35 cellular contexts compared by ENCODE assay signal in genomic region chr1:30099587-30099986, GRCh38.
"Had no signal": no experiment of that assay in that cellular context is flagged by ENCODE, and none has a peak within 500 bp of the region (broad histone marks: within the 10 kb centered on the region; RNA-seq: fewer than 3 reads in every experiment).

No MANE protein-coding gene starts in this region.

- ATAC-seq: activated CD8-positive, alpha-beta memory T cell treated with anti-CD3 and anti-CD28 coated beads, Interleukin-2, amount 10 ng/mL, durations not matched to agents 7 days and 5 days; activated CD8-positive, alpha-beta T cell treated with anti-CD3 and anti-CD28 coated beads, Interleukin-2, amount 10 ng/mL, durations not matched to agents 7 days and 5 days; activated naive CD4-positive, alpha-beta T cell treated with anti-CD3 and anti-CD28 coated beads, Interleukin-2, amount 50 U/mL, for 72 hours; body of pancreas had no signal

- H3K9me3 ChIP-seq: adrenal gland, body of pancreas, breast epithelium had no signal

- H3K36me3 Mint-ChIP-seq: activated CD4-positive, alpha-beta memory T cell treated with anti-CD3 and anti-CD28 coated beads for 36 hours; activated CD8-positive, alpha-beta memory T cell treated with anti-CD3 and anti-CD28 coated beads, Interleukin-2, amount 10 ng/mL, durations not matched to agents 7 days and 5 days; activated naive CD4-positive, alpha-beta T cell treated with anti-CD3 and anti-CD28 coated beads, Interleukin-2, amount 50 U/mL, for 72 hours; activated naive CD8-positive, alpha-beta T cell treated with anti-CD3 and anti-CD28 coated beads for 36 hours had no signal

- H3K36me3 ChIP-seq: adrenal gland, brain microvascular endothelial cell, breast epithelium had no signal

- H3K27ac ChIP-seq: adrenal gland, body of pancreas, brain microvascular endothelial cell, breast epithelium, VCaP had no signal

- H3K4me1 ChIP-seq: adrenal gland, body of pancreas, breast epithelium had no signal

- H3K9me3 Mint-ChIP-seq: activated B cell treated with CpG ODN at 0.5 μM for 24 hours; activated CD4-positive, alpha-beta memory T cell treated with anti-CD3 and anti-CD28 coated beads for 36 hours; activated CD4-positive, alpha-beta T cell treated with anti-CD3 and anti-CD28 coated beads, Interleukin-2, amount 10 ng/mL, durations not matched to agents 24 days and 14 days; activated naive CD4-positive, alpha-beta T cell treated with anti-CD3 and anti-CD28 coated beads for 36 hours; activated naive CD4-positive, alpha-beta T cell treated with anti-CD3 and anti-CD28 coated beads, Interleukin-2, amount 50 U/mL, for 72 hours; activated naive CD8-positive, alpha-beta T cell treated with anti-CD3 and anti-CD28 coated beads for 36 hours; activated T-cell treated with anti-CD3 and anti-CD28 coated beads, Interleukin-2, amount 50 U/mL, for 24 hours; T-helper 1 cell treated with Interleukin-12 subunit alpha and Interleukin-12 subunit beta and Interleukin-4 antibody, amounts not matched to agents 30 μg/mL and 1 μg/mL, for 36 hours; T-helper 2 cell treated with Interferon-gamma antibody and Interleukin-4, amounts not matched to agents 5 μg/mL and 100 μg/mL, for 36 hours had no signal

- FAIRE-seq: astrocyte, TTC549 had no signal

- H3K4me1 Mint-ChIP-seq: activated B cell treated with CpG ODN at 0.5 μM for 24 hours; activated CD4-positive, alpha-beta T cell treated with anti-CD3 and anti-CD28 coated beads, Interleukin-2, amount 10 ng/mL, durations not matched to agents 24 days and 14 days; activated CD8-positive, alpha-beta memory T cell treated with anti-CD3 and anti-CD28 coated beads, Interleukin-2, amount 10 ng/mL, durations not matched to agents 7 days and 5 days; activated naive CD8-positive, alpha-beta T cell treated with anti-CD3 and anti-CD28 coated beads for 36 hours had no signal

- H3K27me3 ChIP-seq: body of pancreas, brain microvascular endothelial cell had no signal

- H3K4me3 ChIP-seq: adrenal gland, body of pancreas, breast epithelium had no signal

- H3K27me3 Mint-ChIP-seq: activated CD8-positive, alpha-beta memory T cell treated with anti-CD3 and anti-CD28 coated beads, Interleukin-2, amount 10 ng/mL, durations not matched to agents 7 days and 5 days; activated naive CD8-positive, alpha-beta T cell treated with anti-CD3 and anti-CD28 coated beads for 36 hours had no signal

- H3K27ac Mint-ChIP-seq: activated B cell treated with CpG ODN at 0.5 μM for 24 hours; activated CD4-positive, alpha-beta memory T cell treated with anti-CD3 and anti-CD28 coated beads for 36 hours; activated CD4-positive, alpha-beta T cell treated with anti-CD3 and anti-CD28 coated beads, Interleukin-2, amount 10 ng/mL, durations not matched to agents 24 days and 14 days; activated CD8-positive, alpha-beta memory T cell treated with anti-CD3 and anti-CD28 coated beads, Interleukin-2, amount 10 ng/mL, durations not matched to agents 7 days and 5 days; activated CD8-positive, alpha-beta T cell treated with anti-CD3 and anti-CD28 coated beads, Interleukin-2, amount 10 ng/mL, durations not matched to agents 7 days and 5 days; activated naive CD4-positive, alpha-beta T cell treated with anti-CD3 and anti-CD28 coated beads for 36 hours; activated naive CD4-positive, alpha-beta T cell treated with anti-CD3 and anti-CD28 coated beads, Interleukin-2, amount 50 U/mL, for 72 hours; activated naive CD8-positive, alpha-beta T cell treated with anti-CD3 and anti-CD28 coated beads for 36 hours; activated T-cell treated with anti-CD3 and anti-CD28 coated beads, Interleukin-2, amount 50 U/mL, for 24 hours; T-helper 1 cell treated with Interleukin-12 subunit alpha and Interleukin-12 subunit beta and Interleukin-4 antibody, amounts not matched to agents 30 μg/mL and 1 μg/mL, for 36 hours; T-helper 2 cell treated with Interferon-gamma antibody and Interleukin-4, amounts not matched to agents 5 μg/mL and 100 μg/mL, for 36 hours had no signal

- H3K4me3 Mint-ChIP-seq: activated B cell treated with CpG ODN at 0.5 μM for 24 hours; activated CD4-positive, alpha-beta memory T cell treated with anti-CD3 and anti-CD28 coated beads for 36 hours; activated CD4-positive, alpha-beta T cell treated with anti-CD3 and anti-CD28 coated beads, Interleukin-2, amount 10 ng/mL, durations not matched to agents 24 days and 14 days; activated CD8-positive, alpha-beta memory T cell treated with anti-CD3 and anti-CD28 coated beads, Interleukin-2, amount 10 ng/mL, durations not matched to agents 7 days and 5 days; activated CD8-positive, alpha-beta T cell treated with anti-CD3 and anti-CD28 coated beads, Interleukin-2, amount 10 ng/mL, durations not matched to agents 7 days and 5 days; activated naive CD4-positive, alpha-beta T cell treated with anti-CD3 and anti-CD28 coated beads for 36 hours; activated naive CD8-positive, alpha-beta T cell treated with anti-CD3 and anti-CD28 coated beads for 36 hours; activated T-cell treated with anti-CD3 and anti-CD28 coated beads, Interleukin-2, amount 50 U/mL, for 24 hours; T-helper 1 cell treated with Interleukin-12 subunit alpha and Interleukin-12 subunit beta and Interleukin-4 antibody, amounts not matched to agents 30 μg/mL and 1 μg/mL, for 36 hours; T-helper 2 cell treated with Interferon-gamma antibody and Interleukin-4, amounts not matched to agents 5 μg/mL and 100 μg/mL, for 36 hours had no signal

- DNase-seq: activated B cell treated with CpG ODN at 0.5 μM for 24 hours; activated CD4-positive, alpha-beta memory T cell treated with anti-CD3 and anti-CD28 coated beads for 36 hours; activated CD4-positive, alpha-beta T cell treated with anti-CD3 and anti-CD28 coated beads for 4 hours; activated CD4-positive, alpha-beta T cell treated with anti-CD3 and anti-CD28 coated beads, Interleukin-2, amount 10 ng/mL, durations not matched to agents 24 days and 14 days; activated CD4-positive, alpha-beta T cell treated with anti-CD3 and anti-CD28 coated beads, Interleukin-2, amount 50 U/mL, for 1 hour; activated CD4-positive, alpha-beta T cell treated with anti-CD3 and anti-CD28 coated beads, Interleukin-2, amount 50 U/mL, for 4 hours; activated CD4-positive, CD25-positive, alpha-beta regulatory T cell treated with anti-CD3 and anti-CD28 coated beads, Interleukin-2, amount 50 U/mL, for 72 hours; activated CD8-positive, alpha-beta memory T cell treated with anti-CD3 and anti-CD28 coated beads for 24 hours; activated CD8-positive, alpha-beta memory T cell treated with anti-CD3 and anti-CD28 coated beads, Interleukin-2, amount 10 ng/mL, durations not matched to agents 7 days and 5 days; activated CD8-positive, alpha-beta memory T cell treated with anti-CD3 and anti-CD28 coated beads, Interleukin-2, amount 50 U/mL, for 48 hours; activated CD8-positive, alpha-beta T cell treated with anti-CD3 and anti-CD28 coated beads, Interleukin-2, amount 10 ng/mL, durations not matched to agents 7 days and 5 days; activated effector memory CD4-positive, alpha-beta T cell treated with anti-CD3 and anti-CD28 coated beads, Interleukin-2, amount 50 U/mL, for 16 hours; activated gamma-delta T cell treated with Interleukin-2 at 50 U/mL for 16 hours; activated naive CD4-positive, alpha-beta T cell; activated naive CD4-positive, alpha-beta T cell treated with anti-CD3 and anti-CD28 coated beads for 36 hours; activated naive CD4-positive, alpha-beta T cell treated with anti-CD3 and anti-CD28 coated beads, Interleukin-2, amount 50 U/mL, for 16 hours; activated naive CD8-positive, alpha-beta T cell treated with anti-CD3 and anti-CD28 coated beads for 36 hours; activated T-cell treated with anti-CD3 and anti-CD28 coated beads, Interleukin-2, amount 50 U/mL, for 24 hours; activated T-cell treated with anti-CD3 and anti-CD28 coated beads, Interleukin-2, amount 50 U/mL, for 48 hours; adrenal gland; amniotic stem cell; aorta; body of pancreas; brain microvascular endothelial cell; central memory CD4-positive, alpha-beta T cell; T-helper 1 cell; T-helper 2 cell; T-helper 9 cell had no signal
